In the genomic region with DNA sequence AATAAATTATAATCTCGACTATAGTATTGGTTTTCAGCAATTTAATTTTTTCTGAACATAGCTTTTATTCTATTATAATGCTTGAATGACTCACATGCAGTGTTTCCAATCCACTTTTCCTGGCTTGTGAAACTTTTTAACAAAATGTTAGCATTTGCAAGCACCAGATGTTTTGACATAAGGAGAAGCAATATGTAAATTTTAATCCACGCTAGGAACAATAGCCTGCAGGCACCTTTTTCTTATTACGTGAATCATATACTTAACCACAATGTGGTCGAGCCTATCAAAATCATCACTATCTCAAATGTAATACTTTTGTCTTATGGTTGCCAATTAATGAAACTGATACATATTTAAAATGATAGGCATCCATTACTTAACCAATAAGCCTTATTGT, we compare ENCODE assay signal across 18 cellular contexts.
A peak's percentile ranks its signal among the peaks of the same experiment; 100 is the strongest.
DNase-seq lines count a peak whose midpoint lies in the region; ATAC-seq and TF ChIP-seq lines count a peak whose summit lies in the region.
"Had no signal": no experiment of that assay in that cellular context is flagged by ENCODE, and none has a peak within 500 bp of the region (broad histone marks: within the 10 kb centered on the region; RNA-seq: fewer than 3 reads in every experiment).

No MANE protein-coding gene starts in this region.

- peak; percentile 18 for DNase-seq in MCF 10A (ENCODE audit: unreplicated experiment)
- no peak for DNase-seq in breast epithelium (ENCODE audit: low spot score in 2 of 2)
- peak; percentile 17 for DNase-seq in RPMI7951 (ENCODE audit: low read depth)
- peak; percentile 48 for DNase-seq in epithelial cell of esophagus (ENCODE audit: low read depth)
- peak; percentile 55 to 77 for DNase-seq in foreskin keratinocyte
- DNase-seq in stimulated activated CD8-positive, alpha-beta memory T cell treated with anti-CD3 and anti-CD28 coated beads, Interleukin-4, amount 100 ng/mL, for 48 hours: no peak
- DNase-seq in kidney glomerular epithelial cell (lab: John Stamatoyannopoulos, UW): no peak
- DNase-seq: CD8-positive, alpha-beta T cell; NCI-H1092; NCI-H146; NCI-H2081; NCI-H82; OCI-M1; RPMI8226; SIG-M5 had no signal

- peak; percentile 96 for ATAC-seq in foreskin keratinocyte
- ATAC-seq in GM21717 (IDR thresholded peaks at IDR 0.05; ENCODE audit: unreplicated experiment): no peak
- ATAC-seq: CD8-positive, alpha-beta T cell had no signal

- H3K27me3 ChIP-seq in breast epithelium (no peaks in the 10 kb centered on the region), foreskin keratinocyte (peaks cover 3% of the 10 kb centered on the region)
- H3K27me3 ChIP-seq: BLaER1 treated with 17β-estradiol and CSF1 and Interleukin-3, amounts not matched to agents 10 nM and 100 nM had no signal

- CTCF ChIA-PET in MCF 10A (lab: Yijun Ruan, JAX): no interaction called here

- H3K9me3 Mint-ChIP-seq in MCF 10A (ENCODE audit: unreplicated experiment): no peaks in the 10 kb centered on the region
- H3K9me3 Mint-ChIP-seq: CD8-positive, alpha-beta T cell had no signal

- H3K27me3 Mint-ChIP-seq in MCF 10A (ENCODE audit: insufficient read depth, unreplicated experiment): peaks cover 79% of the 10 kb centered on the region

- no peak overlapping the region for H3K4me3 Mint-ChIP-seq in MCF 10A (ENCODE audit: unreplicated experiment)
- H3K4me3 Mint-ChIP-seq: CD8-positive, alpha-beta T cell had no signal

- H3K4me1 ChIP-seq in breast epithelium (no peaks in the 10 kb centered on the region), foreskin keratinocyte (no peaks in the 10 kb centered on the region)
- H3K4me1 ChIP-seq: BLaER1 treated with 17β-estradiol and CSF1 and Interleukin-3, amounts not matched to agents 10 nM and 100 nM had no signal

- no peaks in the 10 kb centered on the region for H3K36me3 Mint-ChIP-seq in MCF 10A (ENCODE audit: insufficient read depth, unreplicated experiment)
- H3K36me3 Mint-ChIP-seq: CD8-positive, alpha-beta T cell had no signal

- intact Hi-C loops in MCF 10A (cut with micrococcal nuclease): no loop called here
- intact Hi-C loops in breast epithelium (cut with DNase I; ENCODE audit: low total_unique reads): no loop called here

- no peak overlapping the region for H3K27ac ChIP-seq in breast epithelium
- H3K27ac ChIP-seq in foreskin keratinocyte: no peak overlapping the region
- H3K27ac ChIP-seq: BLaER1 treated with 17β-estradiol and CSF1 and Interleukin-3, amounts not matched to agents 10 nM and 100 nM; KMS-11 had no signal

- POLR2A ChIA-PET in MCF 10A (lab: Yijun Ruan, JAX): no interaction called here

- H3K27ac Mint-ChIP-seq in MCF 10A (ENCODE audit: low read depth, unreplicated experiment): no peak overlapping the region
- H3K27ac Mint-ChIP-seq: CD8-positive, alpha-beta T cell had no signal

- no peak overlapping the region for H3K4me3 ChIP-seq in breast epithelium
- no peak overlapping the region for H3K4me3 ChIP-seq in epithelial cell of esophagus (ENCODE audit: low read length)
- H3K4me3 ChIP-seq: BLaER1 treated with 17β-estradiol and CSF1 and Interleukin-3, amounts not matched to agents 10 nM and 100 nM had no signal

- no peaks in the 10 kb centered on the region for H3K36me3 ChIP-seq in breast epithelium

- no TSS peak for BruUV-seq in MCF 10A (replicated peaks; lab: Mats Ljungman, UMichigan)

- TF ChIP-seq CTCF in MCF 10A (IDR thresholded peaks at IDR 0.05; ENCODE audit: unreplicated experiment): no peak
- no peak for TF ChIP-seq CTCF in breast epithelium (IDR thresholded peaks at IDR 0.05)
- TF ChIP-seq CTCF in epithelial cell of esophagus (IDR thresholded peaks at IDR 0.05; ENCODE audit: insufficient read depth, low read depth, low read length, missing control alignments): no peak
- TF ChIP-seq CTCF in foreskin keratinocyte (conservative IDR thresholded peaks at IDR 0.05): no peak

- H3K9me3 ChIP-seq in breast epithelium: no peaks in the 10 kb centered on the region
- H3K9me3 ChIP-seq: BLaER1 treated with 17β-estradiol and CSF1 and Interleukin-3, amounts not matched to agents 10 nM and 100 nM had no signal

- no peak for TF ChIP-seq POLR2A in breast epithelium (IDR thresholded peaks at IDR 0.05)

- H3K4me1 Mint-ChIP-seq in MCF 10A (ENCODE audit: insufficient read depth, unreplicated experiment): no peaks in the 10 kb centered on the region

Comparison
In these comparisons a context has a peak if more than half of its experiments do, and no peak if none do; other contexts are left out.
1. DNase-seq: peak in MCF 10A (single experiment), RPMI7951 (single experiment), epithelial cell of esophagus (single experiment) and foreskin keratinocyte (2 of 2); none in breast epithelium (0 of 2), stimulated activated CD8-positive, alpha-beta memory T cell treated with anti-CD3 and anti-CD28 coated beads, Interleukin-4, amount 100 ng/mL, for 48 hours (single experiment) and kidney glomerular epithelial cell (single experiment).